ENCODE assay signal across 8 cellular contexts in genomic region chr11:65260756-65261590, GRCh38. TPM values are rescaled to one million over a fixed set of nuclear protein-coding genes. Genes with fewer than 3 reads are reported as not detected.
DNase-seq lines count a peak whose midpoint lies in the region; ATAC-seq, FAIRE-seq and TF ChIP-seq lines count a peak whose summit lies in the region.

No MANE protein-coding gene starts in this region.

- FAIRE-seq in astrocyte (lab: Jason Lieb, UNC): no peak

- H3K27ac ChIP-seq in astrocyte (ENCODE audit: low read depth, low read length) (peak overlapping the region; percentile 87), lung (ENCODE audit: low read depth in 1 of 2, low read length in 1 of 2) (peak overlapping the region; percentile 83 to 95), uterus (peak overlapping the region; percentile 72 to 87)

- 64 to 67% methylated on average over 26 of the region's 26 CpGs for WGBS in lung, 2 donors

- intact Hi-C loops in uterus (cut with DNase I; ENCODE audit: low total_unique reads): no loop called here

- H3K27me3 Mint-ChIP-seq in astrocyte (ENCODE audit: low read depth, unreplicated experiment): no peaks in the 10 kb centered on the region

- no peak for DNase-seq in GM12864 (ENCODE audit: low read depth)
- no peak for DNase-seq in astrocyte (ENCODE audit: low read depth)
- DNase-seq in lung (ENCODE audit: low spot score): no peak
- no peak for DNase-seq in uterus
- no peak for DNase-seq in dermis blood vessel endothelial cell
- no peak for DNase-seq in HK-2 (ENCODE audit: unreplicated experiment)

- no peak for TF ChIP-seq CTCF in GM12864 (IDR thresholded peaks at IDR 0.05; ENCODE audit: low read depth, low read length, missing control alignments)
- no peak for TF ChIP-seq CTCF in astrocyte (IDR thresholded peaks at IDR 0.05; ENCODE audit: insufficient read depth, low read depth, low read length)
- no peak for TF ChIP-seq CTCF in lung (IDR thresholded peaks at IDR 0.05; ENCODE audit: control extremely low read depth, extremely low read depth)
- TF ChIP-seq CTCF in uterus (IDR thresholded peaks at IDR 0.05): no peak

- ATAC-seq in HG03196 (IDR thresholded peaks at IDR 0.05; ENCODE audit: unreplicated experiment) (peak; percentile 13), lung (ENCODE audit: insufficient read depth, low FRiP score) (no peak), GM18502 (IDR thresholded peaks at IDR 0.05; ENCODE audit: poor library complexity, unreplicated experiment) (no peak)

- H3K9me3 ChIP-seq in astrocyte (ENCODE audit: insufficient read depth, low read depth, low read length): no peaks in the 10 kb centered on the region
- H3K9me3 ChIP-seq in lung (ENCODE audit: control insufficient read depth in 2 of 2, insufficient read depth in 1 of 2, low read length in 1 of 2): no peaks in the 10 kb centered on the region
- no peaks in the 10 kb centered on the region for H3K9me3 ChIP-seq in uterus

- H3K27me3 ChIP-seq in astrocyte (ENCODE audit: insufficient read depth, low read length) (no peaks in the 10 kb centered on the region), lung (ENCODE audit: control insufficient read depth, insufficient read depth) (no peaks in the 10 kb centered on the region), uterus (no peaks in the 10 kb centered on the region)

- peak overlapping the region; percentile 86 for H3K9ac ChIP-seq in astrocyte (ENCODE audit: low read length)

- H3K79me2 ChIP-seq in astrocyte (ENCODE audit: insufficient read depth, low read length): peaks cover 28% of the 10 kb centered on the region

- H3K9me3 Mint-ChIP-seq in astrocyte (ENCODE audit: unreplicated experiment): peaks cover 2% of the 10 kb centered on the region

- H3K27ac Mint-ChIP-seq in astrocyte (ENCODE audit: unreplicated experiment): peak overlapping the region; percentile 89

- no peaks in the 10 kb centered on the region for H3K36me3 Mint-ChIP-seq in astrocyte (ENCODE audit: low read depth, unreplicated experiment)

- TF ChIP-seq POLR2A in uterus (IDR thresholded peaks at IDR 0.05): no peak

- H3K4me3 Mint-ChIP-seq in astrocyte (ENCODE audit: unreplicated experiment): peak overlapping the region; percentile 94

- H4K20me1 ChIP-seq in astrocyte (ENCODE audit: insufficient read depth, low read length): no peaks in the 10 kb centered on the region

- H3K4me1 Mint-ChIP-seq in astrocyte (ENCODE audit: low read depth, unreplicated experiment): peaks cover 7% of the 10 kb centered on the region

- H3K4me1 ChIP-seq in astrocyte (ENCODE audit: insufficient read depth, low read length): peaks cover 12% of the 10 kb centered on the region
- peaks cover 0 to 2% of the 10 kb centered on the region in 2 donors for H3K4me1 ChIP-seq in lung (ENCODE audit: control insufficient read depth in 2 of 2, insufficient read depth in 2 of 2, low read length in 2 of 2)
- no peaks in the 10 kb centered on the region for H3K4me1 ChIP-seq in uterus

- H3K36me3 ChIP-seq in astrocyte (ENCODE audit: insufficient read depth, low read length) (no peaks in the 10 kb centered on the region), lung (ENCODE audit: control insufficient read depth in 2 of 2, insufficient read depth in 2 of 2, low read length in 2 of 2) (no peaks in the 10 kb centered on the region), uterus (no peaks in the 10 kb centered on the region)

- peak overlapping the region; percentile 86 for H3K4me3 ChIP-seq in GM12864 (ENCODE audit: low read depth, low read length)
- peak overlapping the region; percentile 81 for H3K4me3 ChIP-seq in astrocyte (ENCODE audit: insufficient read depth, low read depth, low read length)
- peak overlapping the region; percentile 58 for H3K4me3 ChIP-seq in lung
- peak overlapping the region; percentile 54 to 59 for H3K4me3 ChIP-seq in uterus

- H3K4me2 ChIP-seq in astrocyte (ENCODE audit: low read length): peak overlapping the region; percentile 89

- peak overlapping the region; percentile 94 for H2AFZ ChIP-seq in astrocyte (ENCODE audit: low read depth, low read length)

RNA-seq across cellular contexts. Expression of gene POLA2, which starts 0.8 kb away (rescaled TPM):
- 5.2 and 6.0 TPM in 2 replicates for total RNA-seq in astrocyte
- total RNA-seq in lung: 10 to 100 TPM in 1 of 2 donors, 1 to 10 TPM in 1; 9.7 to 14.2 TPM
- 1 to 10 TPM; 4.5 to 9.2 TPM for polyA plus RNA-seq in lung
- 10 to 100 TPM in 2 of 4 donors, 1 to 10 TPM in 2; 3.3 to 13.5 (median 7.6) TPM for total RNA-seq in uterus
- total RNA-seq in dermis blood vessel endothelial cell: 8.2 and 12.1 TPM in 2 replicates

RNA-seq across cellular contexts. Expression of gene CDC42EP2, which starts 53.7 kb away (rescaled TPM):
- total RNA-seq in astrocyte: 23.0 and 26.7 TPM in 2 replicates
- 10 to 100 TPM in 1 of 2 donors, 1 to 10 TPM in 1; 9.2 to 28.9 TPM for total RNA-seq in lung
- 10 to 100 TPM; 23.4 to 35.0 TPM for polyA plus RNA-seq in lung
- 10 to 100 TPM in 3 of 4 donors, 1 to 10 TPM in 1; 9.7 to 65.3 (median 33.2) TPM for total RNA-seq in uterus
- total RNA-seq in dermis blood vessel endothelial cell: 11.4 and 12.3 TPM in 2 replicates
